In the genomic region with DNA sequence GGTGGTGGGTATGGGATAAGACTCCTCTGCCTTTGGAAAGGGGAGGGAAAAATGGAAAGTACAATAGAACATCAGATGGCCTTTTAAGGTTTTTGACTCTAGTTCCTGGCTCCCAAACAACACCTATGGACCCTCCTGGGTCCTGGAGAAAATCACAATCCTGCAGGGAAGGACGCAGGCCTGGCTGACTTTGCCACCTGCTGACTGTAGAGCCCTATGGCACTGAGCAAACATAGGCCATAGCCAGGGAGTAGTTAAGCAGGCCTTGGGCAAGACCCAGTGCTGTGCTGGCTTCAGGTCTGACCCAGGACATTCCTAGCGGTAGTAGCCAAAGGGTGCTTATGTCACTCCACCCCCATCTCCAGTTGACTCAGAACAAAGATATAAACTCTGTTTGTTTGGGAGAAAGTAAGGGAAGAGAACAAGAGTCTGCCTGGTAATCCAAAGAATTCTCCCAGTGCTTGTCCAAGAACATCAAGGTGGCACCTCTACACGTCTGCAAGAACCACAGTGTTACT, we compare ENCODE assay signal across 1 cellular context.
TF ChIP-seq lines count a peak whose summit lies in the region.

No MANE protein-coding gene starts in this region.

TF ChIP-seq in HepG2, 621 proteins besides CTCF, POLR2A, EP300 and RAD21:
- peak; percentile 4; the same call in 1 of the 2 replicates for TF ChIP-seq STAG1 (CRISPR knock-in tag; IDR thresholded peaks at IDR 0.05)
- TF ChIP-seq FOXA1 (IDR thresholded peaks at IDR 0.05), result no peak
- peak; percentile 69 for TF ChIP-seq FOXA1 (CRISPR knock-in tag; IDR thresholded peaks at IDR 0.05)
- TF ChIP-seq ZNF557 (CRISPR knock-in tag; IDR thresholded peaks at IDR 0.05), result no peak
TF ChIP-seq in HepG2: peak in this region for 2.
